ENCODE assay signal across 1 cellular context in genomic region chr2:96879545-96880040, GRCh38.
TF ChIP-seq lines count a peak whose summit lies in the region.

No MANE protein-coding gene starts in this region.

TF ChIP-seq in H1, 55 proteins besides CTCF, POLR2A, EP300 and RAD21:
- no peak for TF ChIP-seq FOSL1 (IDR thresholded peaks at IDR 0.05; ENCODE audit: insufficient read depth, low read depth, low read length)
- TF ChIP-seq GABPA (IDR thresholded peaks at IDR 0.05; ENCODE audit: borderline replicate concordance, insufficient read depth, low read length): no peak
- no peak for TF ChIP-seq USF2 (IDR thresholded peaks at IDR 0.05; ENCODE audit: low read length)
- TF ChIP-seq HDAC6 (IDR thresholded peaks at IDR 0.05; ENCODE audit: low read depth, low read length): no peak
TF ChIP-seq in H1: peak in this region for 0.
